Comparison of ENCODE assay signal across 8 cellular contexts in the genomic region with DNA sequence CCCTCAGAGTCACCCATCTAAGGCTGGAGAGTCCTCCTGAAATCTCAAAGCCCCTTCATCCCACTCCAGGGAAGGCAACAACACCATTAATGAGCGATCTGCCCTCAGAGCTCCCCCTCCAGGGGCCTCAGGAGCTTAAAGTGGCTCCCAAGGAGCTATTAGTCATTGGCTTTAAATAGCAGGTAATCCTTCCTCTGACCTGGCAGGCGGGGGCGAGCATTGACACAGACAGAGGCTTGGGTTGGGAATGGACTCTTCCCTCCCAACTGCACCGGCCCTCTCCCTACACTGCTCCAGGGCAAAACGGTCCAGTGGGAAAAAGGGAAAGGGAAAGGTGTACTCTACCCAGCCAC. TPM values are rescaled to one million over a fixed set of nuclear protein-coding genes. Genes with fewer than 3 reads are reported as not detected.
DNase-seq lines count a peak whose midpoint lies in the region; ATAC-seq and TF ChIP-seq lines count a peak whose summit lies in the region.

No MANE protein-coding gene starts in this region.

- no peak overlapping the region for H3K27ac ChIP-seq in A673 (ENCODE audit: low read depth, low read length, poor library complexity, severe bottlenecking)
- no peak overlapping the region for H3K27ac ChIP-seq in brain microvascular endothelial cell
- no peak overlapping the region for H3K27ac ChIP-seq in lower lobe of right lung
- H3K27ac ChIP-seq in colonic mucosa = no peak overlapping the region

- TF ChIP-seq CTCF in A673 (conservative IDR thresholded peaks at IDR 0.05; ENCODE audit: low read depth, low read length) = no peak
- TF ChIP-seq CTCF in HFF-Myc (IDR thresholded peaks at IDR 0.05; ENCODE audit: low read depth, low read length, missing control alignments) = no peak
- TF ChIP-seq CTCF in brain microvascular endothelial cell (IDR thresholded peaks at IDR 0.05; ENCODE audit: low read depth, low read length, missing control alignments) = no peak
- TF ChIP-seq CTCF in lower lobe of right lung (IDR thresholded peaks at IDR 0.05) = no peak
- TF ChIP-seq CTCF in colonic mucosa (IDR thresholded peaks at IDR 0.05) = no peak

- H3K27me3 ChIP-seq in A673 (replicated peaks; ENCODE audit: insufficient read depth, low read depth, low read length, poor library complexity) = no peaks in the 10 kb centered on the region
- H3K27me3 ChIP-seq in brain microvascular endothelial cell (replicated peaks) = no peaks in the 10 kb centered on the region
- H3K27me3 ChIP-seq in lower lobe of right lung (ENCODE audit: low read depth) = no peaks in the 10 kb centered on the region
- H3K27me3 ChIP-seq in colonic mucosa = no peaks in the 10 kb centered on the region

- H3K9me3 ChIP-seq in A673 (ENCODE audit: low read depth, low read length, poor library complexity, severe bottlenecking) (no peaks in the 10 kb centered on the region), lower lobe of right lung (no peaks in the 10 kb centered on the region), colonic mucosa (no peaks in the 10 kb centered on the region)

- H3K36me3 ChIP-seq in A673 (ENCODE audit: insufficient read depth, low read length, poor library complexity, severe bottlenecking) (peaks cover 3% of the 10 kb centered on the region), brain microvascular endothelial cell (replicated peaks) (peaks cover 16% of the 10 kb centered on the region), lower lobe of right lung (peaks cover 16% of the 10 kb centered on the region), colonic mucosa (no peaks in the 10 kb centered on the region)

- H3K4me3 ChIP-seq in A673 (ENCODE audit: low read depth, low read length, poor library complexity, severe bottlenecking) (peak overlapping the region; percentile 62), HFF-Myc (replicated peaks; ENCODE audit: low read depth, low read length) (peak overlapping the region; percentile 57; the same call in 1 of the 2 replicates), brain microvascular endothelial cell (ENCODE audit: low read depth, low read length) (peak overlapping the region; percentile 76), lower lobe of right lung (peak overlapping the region; percentile 86), colonic mucosa (no peak overlapping the region)

- no TSS peak for BruUV-seq in A673 (replicated peaks; lab: Mats Ljungman, UMichigan)

- intact Hi-C loops in A673 (cut with micrococcal nuclease; ENCODE audit: unreplicated experiment) (no loop called here), lower lobe of right lung (cut with DNase I) (no loop called here), colonic mucosa (cut with DNase I) (no loop called here)

- CTCF ChIA-PET in A673 (lab: Charles Lee) = no interaction called here

- peak; percentile 44 to 51 for ATAC-seq in lower lobe of right lung
- ATAC-seq in GM18498 (IDR thresholded peaks at IDR 0.05; ENCODE audit: unreplicated experiment) = no peak

- H3K9ac ChIP-seq in colonic mucosa (ENCODE audit: low read depth in 2 of 2, low read length in 2 of 2) = no peak overlapping the region

- DNase-seq in A673 (ENCODE audit: low spot score) (no peak), HFF-Myc (ENCODE audit: extremely low read depth, low read depth) (no peak), brain microvascular endothelial cell (no peak), lower lobe of right lung (no peak), colonic mucosa (no peak), NOMO-1 treated with DMSO at 0.1 percent for 48 hours (lab: John Stamatoyannopoulos, UW; ENCODE audit: unreplicated experiment) (no peak), cerebellar nuclear complex (lab: John Stamatoyannopoulos, UW) (no peak)

- H3K4me1 ChIP-seq in A673 (ENCODE audit: insufficient read depth, low read length, poor library complexity, severe bottlenecking) (peaks cover 12% of the 10 kb centered on the region), lower lobe of right lung (peaks cover 25% of the 10 kb centered on the region), colonic mucosa (no peaks in the 10 kb centered on the region)

- POLR2A ChIA-PET in A673 (lab: Charles Lee; ENCODE audit: low non-redundant PET) = interaction anchor here (0.6 kb wide), 1 partner anchor 32 kb away, joined by 3 read pairs; no protein-coding TSS in a partner anchor

- in situ Hi-C loops in brain microvascular endothelial cell (cut with HindIII; ENCODE audit: low pct_ligation_motif_present, low sequenced_read_pairs) = loop anchor here (25.0 kb wide), 1 partner anchor 101 kb away; no protein-coding TSS in a partner anchor

RNA-seq across cellular contexts. Expression of gene MFGE8, which starts 1.4 kb away (rescaled TPM):
- total RNA-seq in A673 (2021) = 118 and 129 TPM in 2 replicates
- 125 TPM for total RNA-seq in lower lobe of right lung
- 10 to 100 TPM; 31.3 to 38.6 TPM for total RNA-seq in colonic mucosa

RNA-seq across cellular contexts. Expression of gene HAPLN3, which starts 16.4 kb away (rescaled TPM):
- 1.4 and 2.0 TPM in 2 replicates for total RNA-seq in A673 (2021)
- total RNA-seq in lower lobe of right lung = 2.7 TPM
- 1 to 10 TPM; 1.9 to 3.6 TPM for total RNA-seq in colonic mucosa
